14 cellular contexts compared by ENCODE assay signal in genomic region chr14:34254031-34254430, GRCh38.
DNase-seq lines count a peak whose midpoint lies in the region; ATAC-seq, FAIRE-seq and TF ChIP-seq lines count a peak whose summit lies in the region.
"Had no signal": no experiment of that assay in that cellular context is flagged by ENCODE, and none has a peak within 500 bp of the region (broad histone marks: within the 10 kb centered on the region; RNA-seq: fewer than 3 reads in every experiment).

No MANE protein-coding gene starts in this region.

- TF ChIP-seq POLR2A in thyroid gland (IDR thresholded peaks at IDR 0.05): no peak

- H3K9ac ChIP-seq in neural progenitor cell: no peak overlapping the region
- H3K9ac ChIP-seq: BLaER1 had no signal

- no peaks in the 10 kb centered on the region for H3K36me3 Mint-ChIP-seq in neural progenitor cell
- H3K36me3 Mint-ChIP-seq: CD4-positive, CD25-positive, alpha-beta regulatory T cell; IgD-negative memory B cell had no signal

- H3K9me3 Mint-ChIP-seq in neural progenitor cell: no peaks in the 10 kb centered on the region
- H3K9me3 Mint-ChIP-seq: H9 had no signal

- DNase-seq in LNCaP clone FGC (ENCODE audit: low read depth) (peak; percentile 67), bronchial epithelial cell (ENCODE audit: low read depth) (peak; percentile 61), neural progenitor cell (ENCODE audit: low spot score) (no peak), thyroid gland (no peak)
- no peak for DNase-seq in stimulated activated CD4-positive, alpha-beta T cell treated with anti-CD3 and anti-CD28 coated beads, Interleukin-12 subunit alpha, Interleukin-12 subunit beta, amount 100 ng/mL, for 4 hours
- DNase-seq: AML-193; CD4-positive, CD25-positive, alpha-beta regulatory T cell; DMS79; H9 had no signal

- H3K4me3 ChIP-seq in LNCaP clone FGC (ENCODE audit: low read depth, low read length): no peak overlapping the region
- no peak overlapping the region for H3K4me3 ChIP-seq in bronchial epithelial cell (ENCODE audit: low read depth, low read length)
- no peak overlapping the region for H3K4me3 ChIP-seq in neural progenitor cell
- no peak overlapping the region for H3K4me3 ChIP-seq in thyroid gland (replicated peaks in 1 of 3)
- H3K4me3 ChIP-seq: BLaER1, GM12878 had no signal

- intact Hi-C loops in thyroid gland (cut with DNase I): no loop called here

- ATAC-seq in HG03432 (IDR thresholded peaks at IDR 0.05; ENCODE audit: unreplicated experiment): no peak
- ATAC-seq: GM12878 had no signal

- no peaks in the 10 kb centered on the region for H3K9me3 ChIP-seq in neural progenitor cell (ENCODE audit: low read depth)
- no peaks in the 10 kb centered on the region for H3K9me3 ChIP-seq in thyroid gland
- H3K9me3 ChIP-seq: BLaER1 had no signal

- H3K4me2 ChIP-seq in neural progenitor cell: no peak overlapping the region
- H3K4me2 ChIP-seq: BLaER1 had no signal

- H2AFZ ChIP-seq in neural progenitor cell (replicated peaks): peak overlapping the region; percentile 55

- H3K79me2 ChIP-seq in neural progenitor cell (ENCODE audit: low read depth): no peaks in the 10 kb centered on the region

- H4K20me1 ChIP-seq in neural progenitor cell (ENCODE audit: low read depth): no peaks in the 10 kb centered on the region
- H4K20me1 ChIP-seq: BLaER1 had no signal

- no peak for FAIRE-seq in bronchial epithelial cell (lab: Jason Lieb, UNC)
- FAIRE-seq: GM12878, GM18507 had no signal

- H3K4me1 Mint-ChIP-seq in neural progenitor cell: peaks cover 16% of the 10 kb centered on the region
- H3K4me1 Mint-ChIP-seq: CD4-positive, CD25-positive, alpha-beta regulatory T cell; IgD-negative memory B cell had no signal

- TF ChIP-seq CTCF in LNCaP clone FGC (IDR thresholded peaks at IDR 0.05; ENCODE audit: control insufficient read depth, extremely low read depth, insufficient read depth): no peak
- no peak for TF ChIP-seq CTCF in bronchial epithelial cell (IDR thresholded peaks at IDR 0.05; ENCODE audit: insufficient read depth, low read length, severe bottlenecking)
- TF ChIP-seq CTCF in neural progenitor cell (IDR thresholded peaks at IDR 0.05): no peak
- TF ChIP-seq CTCF in thyroid gland (IDR thresholded peaks at IDR 0.05): no peak

- no peaks in the 10 kb centered on the region for H3K27me3 Mint-ChIP-seq in neural progenitor cell (ENCODE audit: insufficient read depth, low read depth)

- no peak overlapping the region for H3K27ac Mint-ChIP-seq in neural progenitor cell
- H3K27ac Mint-ChIP-seq: H9, IgD-negative memory B cell had no signal

- H3K27me3 ChIP-seq in bronchial epithelial cell (ENCODE audit: control insufficient read depth, insufficient read depth, low read length): no peaks in the 10 kb centered on the region
- no peaks in the 10 kb centered on the region for H3K27me3 ChIP-seq in neural progenitor cell
- no peaks in the 10 kb centered on the region for H3K27me3 ChIP-seq in thyroid gland
- H3K27me3 ChIP-seq: BLaER1 had no signal

- H3K27ac ChIP-seq in neural progenitor cell: no peak overlapping the region
- H3K27ac ChIP-seq in thyroid gland: no peak overlapping the region
- H3K27ac ChIP-seq: BLaER1 had no signal

- H3K4me3 Mint-ChIP-seq in neural progenitor cell: no peak overlapping the region
- H3K4me3 Mint-ChIP-seq: CD4-positive, CD25-positive, alpha-beta regulatory T cell; H9; IgD-negative memory B cell had no signal

- peaks cover 7% of the 10 kb centered on the region for H3K4me1 ChIP-seq in neural progenitor cell
- no peaks in the 10 kb centered on the region for H3K4me1 ChIP-seq in thyroid gland

- 93 to 95% methylated on average over 1 of the region's 1 CpG for WGBS in thyroid gland, 2 donors

- H3K36me3 ChIP-seq in bronchial epithelial cell (ENCODE audit: control insufficient read depth, insufficient read depth, low read length): no peaks in the 10 kb centered on the region
- H3K36me3 ChIP-seq in neural progenitor cell: no peaks in the 10 kb centered on the region
- no peaks in the 10 kb centered on the region for H3K36me3 ChIP-seq in thyroid gland
- H3K36me3 ChIP-seq: BLaER1 had no signal

- no peaks in the 10 kb centered on the region for H3F3A ChIP-seq in neural progenitor cell (ENCODE audit: low read depth)

Comparison
In these comparisons a context has a peak if more than half of its experiments do, and no peak if none do; other contexts are left out.
1. DNase-seq: peak in LNCaP clone FGC (single experiment) and bronchial epithelial cell (single experiment); none in neural progenitor cell (single experiment), thyroid gland (0 of 2) and stimulated activated CD4-positive, alpha-beta T cell treated with anti-CD3 and anti-CD28 coated beads, Interleukin-12 subunit alpha, Interleukin-12 subunit beta, amount 100 ng/mL, for 4 hours (single experiment).